ENCODE assay signal across 21 cellular contexts in genomic region chr13:86082116-86082515, GRCh38.
"Had no signal": no experiment of that assay in that cellular context is flagged by ENCODE, and none has a peak within 500 bp of the region (broad histone marks: within the 10 kb centered on the region; RNA-seq: fewer than 3 reads in every experiment).

No MANE protein-coding gene starts in this region.

- H3K27me3 ChIP-seq: cardiac muscle cell had no signal

- H3K27ac Mint-ChIP-seq: activated CD4-positive, alpha-beta memory T cell treated with anti-CD3 and anti-CD28 coated beads for 36 hours; activated CD4-positive, alpha-beta T cell treated with anti-CD3 and anti-CD28 coated beads, Interleukin-2, amount 10 ng/mL, durations not matched to agents 7 days and 5 days; activated naive CD4-positive, alpha-beta T cell treated with anti-CD3 and anti-CD28 coated beads for 36 hours; activated naive CD8-positive, alpha-beta T cell; brain; T-cell had no signal

- H3K4me3 Mint-ChIP-seq: activated CD4-positive, alpha-beta memory T cell treated with anti-CD3 and anti-CD28 coated beads for 36 hours; activated CD4-positive, alpha-beta T cell treated with anti-CD3 and anti-CD28 coated beads, Interleukin-2, amount 10 ng/mL, durations not matched to agents 7 days and 5 days; activated naive CD4-positive, alpha-beta T cell treated with anti-CD3 and anti-CD28 coated beads for 36 hours; activated naive CD8-positive, alpha-beta T cell; activated T-cell treated with anti-CD3 and anti-CD28 coated beads, Interleukin-2, amount 50 U/mL, for 4 hours; brain; T-cell had no signal

- H3K27ac ChIP-seq: cardiac muscle cell, KMS-11, SK-N-MC, VCaP had no signal

- H3K4me3 ChIP-seq: cardiac muscle cell, SK-N-MC had no signal

- H3K4me2 ChIP-seq: KMS-11 had no signal

- H3K36me3 Mint-ChIP-seq: activated CD4-positive, alpha-beta memory T cell treated with anti-CD3 and anti-CD28 coated beads for 36 hours; activated naive CD8-positive, alpha-beta T cell; brain; T-cell had no signal

- H3K27me3 Mint-ChIP-seq: activated CD4-positive, alpha-beta memory T cell treated with anti-CD3 and anti-CD28 coated beads for 36 hours; activated CD4-positive, alpha-beta T cell treated with anti-CD3 and anti-CD28 coated beads, Interleukin-2, amount 10 ng/mL, durations not matched to agents 7 days and 5 days; activated naive CD8-positive, alpha-beta T cell; brain; T-cell had no signal

- H3K4me1 Mint-ChIP-seq: activated CD4-positive, alpha-beta T cell treated with anti-CD3 and anti-CD28 coated beads, Interleukin-2, amount 10 ng/mL, durations not matched to agents 7 days and 5 days; T-cell had no signal

- H3K9me3 Mint-ChIP-seq: activated CD4-positive, alpha-beta memory T cell treated with anti-CD3 and anti-CD28 coated beads for 36 hours; activated CD4-positive, alpha-beta T cell treated with anti-CD3 and anti-CD28 coated beads, Interleukin-2, amount 10 ng/mL, durations not matched to agents 7 days and 5 days; brain had no signal

- H3K9ac ChIP-seq: KMS-11 had no signal

- DNase-seq: activated CD4-positive, alpha-beta memory T cell treated with anti-CD3 and anti-CD28 coated beads for 36 hours; activated CD4-positive, alpha-beta T cell treated with anti-CD3 and anti-CD28 coated beads, Interleukin-2, amount 10 ng/mL, durations not matched to agents 7 days and 5 days; activated CD4-positive, CD25-positive, alpha-beta regulatory T cell; activated CD8-positive, alpha-beta memory T cell treated with anti-CD3 and anti-CD28 coated beads for 24 hours; activated effector memory CD4-positive, alpha-beta T cell treated with anti-CD3 and anti-CD28 coated beads, Interleukin-2, amount 50 U/mL, for 16 hours; activated naive CD4-positive, alpha-beta T cell treated with anti-CD3 and anti-CD28 coated beads for 36 hours; activated T-cell treated with anti-CD3 and anti-CD28 coated beads, Interleukin-2, amount 50 U/mL, for 4 hours; amygdala; MM.1S; NCI-H146; NCI-H187 treated with DMSO at 0.1 percent for 48 hours; NCI-H446 treated with DMSO at 0.1 percent for 48 hours; NCI-H524 treated with DMSO at 0.1 percent for 48 hours; SIG-M5; T-cell had no signal

- H3K36me3 ChIP-seq: cardiac muscle cell had no signal
